In the genomic region with DNA sequence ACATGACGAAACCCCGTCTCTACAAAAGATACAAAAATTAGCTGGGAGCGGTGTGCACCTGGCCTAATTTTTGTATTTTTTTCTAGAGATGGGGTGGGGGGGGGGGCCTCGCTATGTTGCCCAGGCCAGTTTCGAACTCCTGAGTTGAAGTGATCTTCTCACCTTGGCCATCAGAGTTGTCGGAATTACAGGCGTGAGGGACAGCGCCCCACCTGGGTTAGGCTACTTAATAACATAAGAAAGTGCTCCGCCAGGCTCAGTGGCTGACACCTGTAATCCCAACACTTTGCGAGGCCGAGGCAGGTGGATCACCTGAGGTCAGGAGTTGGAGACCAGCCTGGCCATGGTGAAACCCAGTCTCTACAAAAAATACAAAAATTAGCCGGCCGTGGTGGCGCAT, we compare ENCODE assay signal across 8 cellular contexts.
DNase-seq lines count a peak whose midpoint lies in the region; ATAC-seq and TF ChIP-seq lines count a peak whose summit lies in the region.
"Not testable (repeated sequence)": the region's sequence is repeated elsewhere in the genome, so short reads cannot be mapped to it uniquely, and the experiment has no call there.

No MANE protein-coding gene starts in this region.

- peak overlapping the region; percentile 52 for H3K27ac ChIP-seq in AG04450 (ENCODE audit: low read depth, low read length)
- not testable (repeated sequence) for H3K27ac ChIP-seq in SJCRH30

- TF ChIP-seq CTCF in AG04450 (IDR thresholded peaks at IDR 0.05; ENCODE audit: low read depth, low read length); natural killer cell (IDR thresholded peaks at IDR 0.05): not testable (repeated sequence)

- POLR2A ChIA-PET in AG04450 (lab: Yijun Ruan, JAX): not testable (repeated sequence)

- H3K27ac Mint-ChIP-seq in activated naive CD8-positive, alpha-beta T cell: not testable (repeated sequence)
- peak overlapping the region; percentile 98 to 99 for H3K27ac Mint-ChIP-seq in effector memory CD8-positive, alpha-beta T cell
- H3K27ac Mint-ChIP-seq in natural killer cell: peak overlapping the region; percentile 96
- H3K27ac Mint-ChIP-seq in stimulated activated memory B cell treated with anti-CD40 and anti-IgM and Interleukin-4, amounts not matched to agents 10 μg/mL and 1 μg/mL and 100 μg/mL, for 72 hours: peak overlapping the region; percentile 92

- in situ Hi-C loops in HAP-1 (cut with MboI; ENCODE audit: low sequenced_read_pairs): not testable (repeated sequence)

- H3K27me3 Mint-ChIP-seq in activated naive CD8-positive, alpha-beta T cell; effector memory CD8-positive, alpha-beta T cell; natural killer cell (ENCODE audit: low read depth in 2 of 2); stimulated activated memory B cell treated with anti-CD40 and anti-IgM and Interleukin-4, amounts not matched to agents 10 μg/mL and 1 μg/mL and 100 μg/mL, for 72 hours: not testable (repeated sequence)

- not testable (repeated sequence) for H3K36me3 ChIP-seq in HAP-1 (replicated peaks); SJCRH30; iPS-15b (ENCODE audit: control insufficient read depth, insufficient read depth, low read length)

- DNase-seq in AG04450 (ENCODE audit: low read depth, low spot score); HAP-1 (ENCODE audit: low spot score in 2 of 2); SJCRH30; effector memory CD8-positive, alpha-beta T cell; natural killer cell: not testable (repeated sequence)

- not testable (repeated sequence) for ATAC-seq in effector memory CD8-positive, alpha-beta T cell (replicated peaks); natural killer cell; stimulated activated memory B cell treated with anti-CD40 and anti-IgM and Interleukin-4, amounts not matched to agents 10 μg/mL and 1 μg/mL and 100 μg/mL, for 72 hours

- CTCF ChIA-PET in AG04450 (lab: Charles Lee): interaction anchor here (0.9 kb wide), 1 partner anchor 169 kb away, joined by 3 read pairs; no protein-coding TSS in a partner anchor

- H3K9ac ChIP-seq in iPS-15b (ENCODE audit: low read depth, low read length): not testable (repeated sequence)

- H3K4me3 ChIP-seq in AG04450 (ENCODE audit: low read depth, low read length) (peak overlapping the region; percentile 66), HAP-1 (peak overlapping the region; percentile 77), SJCRH30 (peak overlapping the region; percentile 87), iPS-15b (ENCODE audit: low read depth, low read length) (peak overlapping the region; percentile 66)

- not testable (repeated sequence) for H3K4me1 ChIP-seq in HAP-1; SJCRH30; iPS-15b (ENCODE audit: control insufficient read depth, insufficient read depth, low read length)

- peak overlapping the region; percentile 98 for H3K4me3 Mint-ChIP-seq in activated naive CD8-positive, alpha-beta T cell
- not testable (repeated sequence) for H3K4me3 Mint-ChIP-seq in effector memory CD8-positive, alpha-beta T cell; natural killer cell
- H3K4me3 Mint-ChIP-seq in stimulated activated memory B cell treated with anti-CD40 and anti-IgM and Interleukin-4, amounts not matched to agents 10 μg/mL and 1 μg/mL and 100 μg/mL, for 72 hours: peak overlapping the region; percentile 95

- H3K36me3 Mint-ChIP-seq in activated naive CD8-positive, alpha-beta T cell; natural killer cell; stimulated activated memory B cell treated with anti-CD40 and anti-IgM and Interleukin-4, amounts not matched to agents 10 μg/mL and 1 μg/mL and 100 μg/mL, for 72 hours: not testable (repeated sequence)
- peaks cover 27% of the 10 kb centered on the region for H3K36me3 Mint-ChIP-seq in effector memory CD8-positive, alpha-beta T cell (ENCODE audit: insufficient read depth)

- intact Hi-C loops in natural killer cell (cut with micrococcal nuclease): not testable (repeated sequence)

- H3K4me1 Mint-ChIP-seq in activated naive CD8-positive, alpha-beta T cell (ENCODE audit: low read depth): peaks cover 15% of the 10 kb centered on the region
- not testable (repeated sequence) for H3K4me1 Mint-ChIP-seq in effector memory CD8-positive, alpha-beta T cell (ENCODE audit: low read depth in 2 of 2); natural killer cell
- H3K4me1 Mint-ChIP-seq in stimulated activated memory B cell treated with anti-CD40 and anti-IgM and Interleukin-4, amounts not matched to agents 10 μg/mL and 1 μg/mL and 100 μg/mL, for 72 hours: peaks cover 11% of the 10 kb centered on the region

- H3K27me3 ChIP-seq in AG04450 (ENCODE audit: control insufficient read depth, insufficient read depth, low read length); HAP-1 (ENCODE audit: low read depth); SJCRH30; iPS-15b (ENCODE audit: control insufficient read depth, insufficient read depth, low read length): not testable (repeated sequence)

- H3K9me3 ChIP-seq in AG04450 (ENCODE audit: control insufficient read depth, insufficient read depth, low read length); HAP-1; SJCRH30 (replicated peaks); iPS-15b (ENCODE audit: control insufficient read depth, insufficient read depth, low read length): not testable (repeated sequence)

- H3K9me3 Mint-ChIP-seq in activated naive CD8-positive, alpha-beta T cell (ENCODE audit: low read depth); effector memory CD8-positive, alpha-beta T cell; natural killer cell; stimulated activated memory B cell treated with anti-CD40 and anti-IgM and Interleukin-4, amounts not matched to agents 10 μg/mL and 1 μg/mL and 100 μg/mL, for 72 hours: not testable (repeated sequence)
